In the genomic region with DNA sequence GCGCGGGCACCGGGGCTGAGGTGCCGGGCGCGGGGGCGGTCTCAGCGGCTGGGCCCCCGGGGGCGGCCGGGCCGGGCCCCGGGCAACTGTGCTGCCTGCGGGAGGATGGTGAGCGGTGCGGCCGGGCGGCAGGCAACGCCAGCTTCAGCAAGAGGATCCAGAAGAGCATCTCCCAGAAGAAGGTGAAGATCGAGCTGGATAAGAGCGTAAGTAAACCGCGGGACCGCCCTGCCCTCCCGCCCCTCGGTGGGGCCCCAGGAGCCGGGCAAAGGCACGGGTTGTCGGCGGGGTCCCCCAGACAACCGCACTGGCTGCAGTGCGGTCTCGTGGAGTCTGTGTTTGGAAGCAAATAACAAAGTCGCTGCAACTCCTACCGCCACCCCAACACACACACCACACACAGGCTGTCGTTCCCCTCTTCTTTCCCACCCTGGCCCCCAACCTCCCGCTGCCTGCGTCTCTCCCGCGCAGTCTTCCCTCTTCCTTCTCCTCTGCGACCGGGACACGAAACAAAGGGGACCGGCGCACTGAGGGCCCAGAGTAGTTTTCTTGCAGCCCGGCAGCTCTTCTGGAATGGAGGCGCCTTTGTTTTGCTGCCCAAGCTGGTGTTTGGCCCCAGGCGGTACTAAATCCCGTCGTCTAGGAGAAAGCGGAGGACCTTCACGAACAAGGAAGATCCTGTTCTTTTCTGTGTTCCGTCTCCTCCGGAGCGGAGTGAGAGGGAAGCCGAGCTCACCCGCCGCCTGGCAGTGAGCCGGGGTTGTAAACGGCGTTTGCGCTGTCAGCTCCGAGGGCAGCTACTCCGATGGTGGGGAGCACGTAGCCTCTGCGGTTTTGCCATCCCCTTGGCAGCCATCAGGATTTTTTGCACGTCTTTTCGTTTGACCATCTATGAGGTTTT, we compare ENCODE assay signal across 8 cellular contexts.
A peak's percentile ranks its signal among the peaks of the same experiment; 100 is the strongest.
DNase-seq lines count a peak whose midpoint lies in the region; ATAC-seq lines count a peak whose summit lies in the region.

No MANE protein-coding gene starts in this region.

- peaks cover 59% of the 10 kb centered on the region for H3K4me1 ChIP-seq in BLaER1

- H3K9ac ChIP-seq in BLaER1: peak overlapping the region; percentile 84

- H3K36me3 ChIP-seq in BLaER1: peaks cover 16% of the 10 kb centered on the region

- peaks cover 24% of the 10 kb centered on the region for H3K4me1 Mint-ChIP-seq in stimulated activated effector memory CD8-positive, alpha-beta T cell treated with anti-CD3 and anti-CD28 coated beads, Interleukin-12 subunit alpha, Interleukin-12 subunit beta, amount 100 ng/mL, for 72 hours

- peaks cover 72% of the 10 kb centered on the region for H3K36me3 Mint-ChIP-seq in stimulated activated effector memory CD8-positive, alpha-beta T cell treated with anti-CD3 and anti-CD28 coated beads, Interleukin-12 subunit alpha, Interleukin-12 subunit beta, amount 100 ng/mL, for 72 hours

- H3K4me2 ChIP-seq in BLaER1: peak overlapping the region; percentile 85

- DNase-seq in NOMO-1 (lab: John Stamatoyannopoulos, UW; ENCODE audit: unreplicated experiment in 2 of 2) (peak; percentile 40 to 43), activated T-cell treated with anti-CD3 and anti-CD28 coated beads for 24 hours (ENCODE audit: low read depth) (peak; percentile 7), epidermal melanocyte (ENCODE audit: insufficient read length, low spot score) (peak; percentile 54), middle frontal gyrus (ENCODE audit: extremely low spot score, low spot score) (peak; percentile 62)
- peak; percentile 28 to 76 for DNase-seq in stimulated activated effector memory CD8-positive, alpha-beta T cell treated with anti-CD3 and anti-CD28 coated beads, Interleukin-12 subunit alpha, Interleukin-12 subunit beta, amount 100 ng/mL, for 72 hours (ENCODE audit: low spot score in 2 of 2)

- ATAC-seq in GM19043 (IDR thresholded peaks at IDR 0.05; ENCODE audit: low read depth, unreplicated experiment) (peak; percentile 2), HG03342 (IDR thresholded peaks at IDR 0.05; ENCODE audit: unreplicated experiment) (peak; percentile 14)
- ATAC-seq in stimulated activated effector memory CD8-positive, alpha-beta T cell treated with anti-CD3 and anti-CD28 coated beads, Interleukin-12 subunit alpha, Interleukin-12 subunit beta, amount 100 ng/mL, for 72 hours: peak; percentile 34

- H3K9me3 ChIP-seq in BLaER1: no peaks in the 10 kb centered on the region

- no peaks in the 10 kb centered on the region for H3K27me3 ChIP-seq in BLaER1

- H3K27ac ChIP-seq in BLaER1: peak overlapping the region; percentile 71

- H4K20me1 ChIP-seq in BLaER1: peaks cover 46% of the 10 kb centered on the region

- H3K4me3 ChIP-seq in BLaER1: peak overlapping the region; percentile 80

- H3K27ac Mint-ChIP-seq in stimulated activated effector memory CD8-positive, alpha-beta T cell treated with anti-CD3 and anti-CD28 coated beads, Interleukin-12 subunit alpha, Interleukin-12 subunit beta, amount 100 ng/mL, for 72 hours: peak overlapping the region; percentile 95

- peak overlapping the region; percentile 94 for H3K4me3 Mint-ChIP-seq in stimulated activated effector memory CD8-positive, alpha-beta T cell treated with anti-CD3 and anti-CD28 coated beads, Interleukin-12 subunit alpha, Interleukin-12 subunit beta, amount 100 ng/mL, for 72 hours

- no peaks in the 10 kb centered on the region for H3K9me3 Mint-ChIP-seq in stimulated activated effector memory CD8-positive, alpha-beta T cell treated with anti-CD3 and anti-CD28 coated beads, Interleukin-12 subunit alpha, Interleukin-12 subunit beta, amount 100 ng/mL, for 72 hours

Comparison
In these comparisons a context has a peak if more than half of its experiments do, and no peak if none do; other contexts are left out.
1. Peak in every context shown above with its lines: DNase-seq, ATAC-seq, H3K4me3 ChIP-seq and H3K27ac ChIP-seq.
2. DNase-seq: peak in every context shown above with its lines; median percentile 62 in middle frontal gyrus; 54 in epidermal melanocyte; 52 in stimulated activated effector memory CD8-positive, alpha-beta T cell treated with anti-CD3 and anti-CD28 coated beads, Interleukin-12 subunit alpha, Interleukin-12 subunit beta, amount 100 ng/mL, for 72 hours; 42 in NOMO-1; 7 in activated T-cell treated with anti-CD3 and anti-CD28 coated beads for 24 hours.